11 cellular contexts compared by ENCODE assay signal in genomic region chr12:114408881-114409795, GRCh38. TPM values are rescaled to one million over a fixed set of nuclear protein-coding genes. Genes with fewer than 3 reads are reported as not detected.
DNase-seq lines count a peak whose midpoint lies in the region; ATAC-seq and TF ChIP-seq lines count a peak whose summit lies in the region.
"Had no signal": no experiment of that assay in that cellular context is flagged by ENCODE, and none has a peak within 500 bp of the region (broad histone marks: within the 10 kb centered on the region; RNA-seq: fewer than 3 reads in every experiment).

No MANE protein-coding gene starts in this region.

- peaks cover 14% of the 10 kb centered on the region for H3K4me1 Mint-ChIP-seq in activated naive CD4-positive, alpha-beta T cell treated with anti-CD3 and anti-CD28 coated beads for 36 hours (ENCODE audit: low read depth)
- H3K4me1 Mint-ChIP-seq in endodermal cell, result peaks cover 23% of the 10 kb centered on the region

- peak; percentile 14 for ATAC-seq in upper lobe of right lung

- WGBS in endodermal cell (ENCODE audit: insufficient coverage in 1 of 2, insufficient read length in 1 of 2), 2 experiments, result 2% methylated on average over 37 to 67 of the region's 67 CpGs

- H3K4me1 ChIP-seq in endodermal cell (ENCODE audit: control insufficient read depth, insufficient read depth, low read length) (no peaks in the 10 kb centered on the region), muscle layer of colon (ENCODE audit: insufficient read depth, low read length) (peaks cover 5% of the 10 kb centered on the region), upper lobe of right lung (no peaks in the 10 kb centered on the region)
- H3K4me1 ChIP-seq: BE2C had no signal

- no peaks in the 10 kb centered on the region for H3K9me3 Mint-ChIP-seq in activated naive CD4-positive, alpha-beta T cell treated with anti-CD3 and anti-CD28 coated beads for 36 hours
- H3K9me3 Mint-ChIP-seq in endodermal cell, result no peaks in the 10 kb centered on the region

- intact Hi-C loops in activated naive CD4-positive, alpha-beta T cell treated with anti-CD3 and anti-CD28 coated beads for 36 hours (cut with micrococcal nuclease), result loop anchor here (2.0 kb wide), 1 partner anchor 32 kb away; no protein-coding TSS in a partner anchor
- intact Hi-C loops in upper lobe of right lung (cut with DNase I), result no loop called here

- DNase-seq in activated naive CD4-positive, alpha-beta T cell treated with anti-CD3 and anti-CD28 coated beads for 36 hours, result no peak
- no peak for DNase-seq in activated naive CD4-positive, alpha-beta T cell (lab: John Stamatoyannopoulos, UW)
- DNase-seq in endodermal cell (peak; percentile 87), upper lobe of right lung (no peak), amygdala (lab: John Stamatoyannopoulos, UW) (no peak)
- no peak for DNase-seq in stimulated activated CD8-positive, alpha-beta memory T cell treated with anti-CD3 and anti-CD28 coated beads, Interleukin-4, amount 100 ng/mL, for 48 hours
- no peak for DNase-seq in effector CD4-positive, alpha-beta T cell
- DNase-seq: BE2C, NCI-H2171 treated with DMSO at 0.1 percent for 48 hours, WERI-Rb-1 had no signal

- H3K36me3 ChIP-seq in endodermal cell (ENCODE audit: control insufficient read depth, insufficient read depth, low read length) (no peaks in the 10 kb centered on the region), muscle layer of colon (ENCODE audit: insufficient read depth, low read length) (no peaks in the 10 kb centered on the region), upper lobe of right lung (no peaks in the 10 kb centered on the region)
- H3K36me3 ChIP-seq: BE2C, WERI-Rb-1 had no signal

- H3K4me3 ChIP-seq in endodermal cell (ENCODE audit: low read length) (no peak overlapping the region), muscle layer of colon (ENCODE audit: low read depth in 1 of 2, low read length in 2 of 2) (peak overlapping the region; percentile 45 to 64), upper lobe of right lung (peak overlapping the region; percentile 55)

- peaks cover 81% of the 10 kb centered on the region for H3K27me3 Mint-ChIP-seq in activated naive CD4-positive, alpha-beta T cell treated with anti-CD3 and anti-CD28 coated beads for 36 hours (ENCODE audit: low read depth)
- peaks cover 100% of the 10 kb centered on the region for H3K27me3 Mint-ChIP-seq in endodermal cell (ENCODE audit: insufficient read depth)

- no peak overlapping the region for H3K27ac Mint-ChIP-seq in activated naive CD4-positive, alpha-beta T cell treated with anti-CD3 and anti-CD28 coated beads for 36 hours
- no peak overlapping the region for H3K27ac Mint-ChIP-seq in endodermal cell

- H3K4me3 Mint-ChIP-seq in activated naive CD4-positive, alpha-beta T cell treated with anti-CD3 and anti-CD28 coated beads for 36 hours, result peak overlapping the region; percentile 36
- H3K4me3 Mint-ChIP-seq in endodermal cell, result peak overlapping the region; percentile 39

- no peaks in the 10 kb centered on the region for H3K36me3 Mint-ChIP-seq in activated naive CD4-positive, alpha-beta T cell treated with anti-CD3 and anti-CD28 coated beads for 36 hours (ENCODE audit: low read depth)
- H3K36me3 Mint-ChIP-seq in endodermal cell (ENCODE audit: low read depth), result no peaks in the 10 kb centered on the region

- H3K27me3 ChIP-seq in endodermal cell (ENCODE audit: control insufficient read depth, insufficient read depth, low read length, poor library complexity, severe bottlenecking), result peaks cover 100% of the 10 kb centered on the region
- peaks cover 82 to 95% of the 10 kb centered on the region in 2 donors for H3K27me3 ChIP-seq in muscle layer of colon (ENCODE audit: control insufficient read depth in 1 of 2, insufficient read depth in 2 of 2, low read length in 2 of 2)
- peaks cover 91% of the 10 kb centered on the region for H3K27me3 ChIP-seq in upper lobe of right lung

- CTCF ChIA-PET in activated naive CD4-positive, alpha-beta T cell treated with anti-CD3 and anti-CD28 coated beads for 36 hours (lab: Charles Lee), result no interaction called here

- H3K9me3 ChIP-seq in endodermal cell (ENCODE audit: control insufficient read depth, low read length), result no peaks in the 10 kb centered on the region
- H3K9me3 ChIP-seq in muscle layer of colon (ENCODE audit: low read length), result no peaks in the 10 kb centered on the region
- H3K9me3 ChIP-seq in upper lobe of right lung, result no peaks in the 10 kb centered on the region
- H3K9me3 ChIP-seq: BE2C had no signal

- TF ChIP-seq CTCF in endodermal cell (conservative IDR thresholded peaks at IDR 0.05) (peak; percentile 61), upper lobe of right lung (IDR thresholded peaks at IDR 0.05) (no peak)

- H3K27ac ChIP-seq in endodermal cell (ENCODE audit: low read depth, low read length), result no peak overlapping the region
- no peak overlapping the region for H3K27ac ChIP-seq in muscle layer of colon (ENCODE audit: low read depth, low read length)
- peak overlapping the region; percentile 79 for H3K27ac ChIP-seq in upper lobe of right lung
- H3K27ac ChIP-seq: WERI-Rb-1 had no signal

- H3K9ac ChIP-seq in endodermal cell (ENCODE audit: extremely low read depth, low read length, poor library complexity, severe bottlenecking) (no peak overlapping the region), muscle layer of colon (ENCODE audit: low read length) (no peak overlapping the region)

RNA-seq across cellular contexts. Expression of gene TBX5, which starts 3.2 kb away (rescaled TPM):
- not detected for total RNA-seq in activated naive CD4-positive, alpha-beta T cell treated with anti-CD3 and anti-CD28 coated beads for 36 hours
- total RNA-seq in endodermal cell (not detected), upper lobe of right lung (22.3 TPM)
- 0.14 TPM for polyA plus RNA-seq in endodermal cell (2013, experiment 1 of 2)
- polyA plus RNA-seq in endodermal cell (2013, experiment 2 of 2), result 0.17 TPM

Comparison
In these comparisons a context has a peak if more than half of its experiments do, and no peak if none do; other contexts are left out.
1. RNA of gene TBX5, which starts 3.2 kb away (total RNA-seq): 22.3 TPM in upper lobe of right lung (single experiment); not detected in activated naive CD4-positive, alpha-beta T cell treated with anti-CD3 and anti-CD28 coated beads for 36 hours and not detected in endodermal cell; every median in the first group is over 10 times any median in the second.